Comparison of ENCODE assay signal across 16 cellular contexts in the genomic region with DNA sequence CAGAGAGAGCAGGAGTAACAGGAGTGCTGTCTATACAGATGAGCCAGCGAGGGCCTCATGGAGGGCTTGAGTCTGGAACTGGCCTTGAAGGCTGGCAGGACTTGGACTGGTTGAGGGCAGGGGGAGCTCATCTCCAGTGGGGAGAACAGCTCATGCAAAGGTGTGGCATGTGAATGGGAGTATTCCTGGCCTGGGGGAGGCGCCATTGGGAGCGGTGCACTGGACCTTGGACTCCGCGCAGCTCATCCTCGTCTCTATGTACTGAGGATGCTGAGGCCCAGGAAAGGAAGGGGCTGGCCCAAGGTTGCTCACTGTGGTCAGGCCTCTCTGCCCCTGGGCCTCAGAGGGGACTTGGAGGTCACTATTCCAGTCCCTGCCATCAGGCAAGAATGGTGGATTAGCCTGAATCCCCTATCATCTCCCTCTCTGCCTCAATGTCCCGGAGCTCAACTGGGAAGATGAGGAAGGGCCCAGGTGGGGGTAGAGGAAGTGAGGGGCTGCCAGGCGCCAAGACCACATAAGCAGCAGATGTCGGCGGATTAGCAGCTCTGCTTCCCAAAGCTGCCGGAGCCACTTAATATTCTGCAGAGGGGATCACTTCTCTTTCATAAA.
DNase-seq lines count a peak whose midpoint lies in the region; ATAC-seq, FAIRE-seq and TF ChIP-seq lines count a peak whose summit lies in the region.
"Had no signal": no experiment of that assay in that cellular context is flagged by ENCODE, and none has a peak within 500 bp of the region (broad histone marks: within the 10 kb centered on the region; RNA-seq: fewer than 3 reads in every experiment).

No MANE protein-coding gene starts in this region.

- H3K9me3 Mint-ChIP-seq in astrocyte (ENCODE audit: unreplicated experiment) = peaks cover 3% of the 10 kb centered on the region
- H3K9me3 Mint-ChIP-seq in stimulated activated effector memory CD8-positive, alpha-beta T cell treated with anti-CD3 and anti-CD28 coated beads, Interleukin-12 subunit alpha, Interleukin-12 subunit beta, amount 100 ng/mL, for 72 hours = peaks cover 3% of the 10 kb centered on the region
- H3K9me3 Mint-ChIP-seq: CD8-positive, alpha-beta memory T cell had no signal

- peaks cover 18% of the 10 kb centered on the region for H3K27me3 Mint-ChIP-seq in astrocyte (ENCODE audit: low read depth, unreplicated experiment)

- H3K4me2 ChIP-seq in DND-41 (ENCODE audit: insufficient read depth, low read length) (no peak overlapping the region), astrocyte (ENCODE audit: low read length) (no peak overlapping the region)

- H3K79me2 ChIP-seq in DND-41 (ENCODE audit: insufficient read depth, low read length) = no peaks in the 10 kb centered on the region
- H3K79me2 ChIP-seq in astrocyte (ENCODE audit: insufficient read depth, low read length) = no peaks in the 10 kb centered on the region

- H3K4me1 ChIP-seq in DND-41 (ENCODE audit: insufficient read depth, low read length) = peaks cover 15% of the 10 kb centered on the region
- H3K4me1 ChIP-seq in astrocyte (ENCODE audit: insufficient read depth, low read length) = no peaks in the 10 kb centered on the region
- H3K4me1 ChIP-seq: HAP-1 had no signal

- peaks cover 10% of the 10 kb centered on the region for H3K4me1 Mint-ChIP-seq in astrocyte (ENCODE audit: low read depth, unreplicated experiment)
- peaks cover 6% of the 10 kb centered on the region for H3K4me1 Mint-ChIP-seq in stimulated activated effector memory CD8-positive, alpha-beta T cell treated with anti-CD3 and anti-CD28 coated beads, Interleukin-12 subunit alpha, Interleukin-12 subunit beta, amount 100 ng/mL, for 72 hours

- no peak overlapping the region for H2AFZ ChIP-seq in DND-41 (ENCODE audit: low read depth, low read length)
- no peak overlapping the region for H2AFZ ChIP-seq in astrocyte (ENCODE audit: low read depth, low read length)

- H3K9ac ChIP-seq in DND-41 (ENCODE audit: low read depth, low read length) (no peak overlapping the region), astrocyte (ENCODE audit: low read length) (no peak overlapping the region)

- H3K27ac ChIP-seq in DND-41 (ENCODE audit: low read length) (peak overlapping the region; percentile 9; the same call in 1 of the 2 replicates), astrocyte (ENCODE audit: low read depth, low read length) (no peak overlapping the region)

- no peak for FAIRE-seq in astrocyte (lab: Jason Lieb, UNC)
- FAIRE-seq: G401.6 had no signal

- peak overlapping the region; percentile 29 for H3K4me3 Mint-ChIP-seq in astrocyte (ENCODE audit: unreplicated experiment)
- H3K4me3 Mint-ChIP-seq in stimulated activated effector memory CD8-positive, alpha-beta T cell treated with anti-CD3 and anti-CD28 coated beads, Interleukin-12 subunit alpha, Interleukin-12 subunit beta, amount 100 ng/mL, for 72 hours = no peak overlapping the region
- H3K4me3 Mint-ChIP-seq: CD8-positive, alpha-beta memory T cell had no signal

- no peak overlapping the region for H3K27ac Mint-ChIP-seq in astrocyte (ENCODE audit: unreplicated experiment)
- peak overlapping the region; percentile 50 for H3K27ac Mint-ChIP-seq in stimulated activated effector memory CD8-positive, alpha-beta T cell treated with anti-CD3 and anti-CD28 coated beads, Interleukin-12 subunit alpha, Interleukin-12 subunit beta, amount 100 ng/mL, for 72 hours
- H3K27ac Mint-ChIP-seq: CD8-positive, alpha-beta memory T cell had no signal

- ATAC-seq in DND-41 (ENCODE audit: insufficient read depth, low read depth) (no peak), GM21786 (IDR thresholded peaks at IDR 0.05; ENCODE audit: unreplicated experiment) (no peak), HG02763 (IDR thresholded peaks at IDR 0.05; ENCODE audit: unreplicated experiment) (no peak)
- ATAC-seq in stimulated activated effector memory CD8-positive, alpha-beta T cell treated with anti-CD3 and anti-CD28 coated beads, Interleukin-12 subunit alpha, Interleukin-12 subunit beta, amount 100 ng/mL, for 72 hours = no peak

- TF ChIP-seq CTCF in DND-41 (IDR thresholded peaks at IDR 0.05; ENCODE audit: borderline replicate concordance, extremely low read depth, low read length, poor library complexity, severe bottlenecking) (no peak), astrocyte (IDR thresholded peaks at IDR 0.05; ENCODE audit: insufficient read depth, low read depth, low read length) (no peak)

- no peaks in the 10 kb centered on the region for H4K20me1 ChIP-seq in DND-41 (ENCODE audit: insufficient read depth, low read length)
- H4K20me1 ChIP-seq in astrocyte (ENCODE audit: insufficient read depth, low read length) = no peaks in the 10 kb centered on the region

- no peaks in the 10 kb centered on the region for H3K9me3 ChIP-seq in DND-41 (ENCODE audit: insufficient read depth, low read length, severe bottlenecking)
- H3K9me3 ChIP-seq in astrocyte (ENCODE audit: insufficient read depth, low read depth, low read length) = no peaks in the 10 kb centered on the region
- H3K9me3 ChIP-seq: HAP-1 had no signal

- H3K4me3 ChIP-seq in DND-41 (ENCODE audit: low read depth in 1 of 2, low read length in 2 of 2) (no peak overlapping the region), astrocyte (ENCODE audit: insufficient read depth, low read depth, low read length) (no peak overlapping the region)
- H3K4me3 ChIP-seq: HAP-1 had no signal

- H3K27me3 ChIP-seq in DND-41 (ENCODE audit: insufficient read depth, low read length, poor library complexity) = no peaks in the 10 kb centered on the region
- H3K27me3 ChIP-seq in astrocyte (ENCODE audit: insufficient read depth, low read length) = no peaks in the 10 kb centered on the region

- H3K36me3 ChIP-seq in DND-41 (ENCODE audit: insufficient read depth, low read length) (no peaks in the 10 kb centered on the region), astrocyte (ENCODE audit: insufficient read depth, low read length) (no peaks in the 10 kb centered on the region)
- H3K36me3 ChIP-seq: HAP-1 had no signal

- H3K36me3 Mint-ChIP-seq in astrocyte (ENCODE audit: low read depth, unreplicated experiment) = no peaks in the 10 kb centered on the region
- H3K36me3 Mint-ChIP-seq in stimulated activated effector memory CD8-positive, alpha-beta T cell treated with anti-CD3 and anti-CD28 coated beads, Interleukin-12 subunit alpha, Interleukin-12 subunit beta, amount 100 ng/mL, for 72 hours = no peaks in the 10 kb centered on the region
- H3K36me3 Mint-ChIP-seq: CD8-positive, alpha-beta memory T cell had no signal

- DNase-seq in DND-41 (no peak), NCI-H2171 treated with DMSO at 0.1 percent for 48 hours (lab: John Stamatoyannopoulos, UW) (peak; percentile 60), astrocyte (ENCODE audit: low read depth) (no peak), NCI-H446 treated with DMSO at 0.1 percent for 48 hours (lab: John Stamatoyannopoulos, UW) (no peak)
- DNase-seq in stimulated activated effector memory CD8-positive, alpha-beta T cell treated with anti-CD3 and anti-CD28 coated beads, Interleukin-12 subunit alpha, Interleukin-12 subunit beta, amount 100 ng/mL, for 72 hours (ENCODE audit: low spot score in 2 of 2) = no peak
- DNase-seq: ACHN; C1 segment of cervical spinal cord; CD8-positive, alpha-beta memory T cell; NCI-H1105; NCI-H446; NCI-H748 treated with DMSO at 0.1 percent for 48 hours; SW 1271 had no signal
